Comparison of ENCODE assay signal across 37 cellular contexts in the genomic region with DNA sequence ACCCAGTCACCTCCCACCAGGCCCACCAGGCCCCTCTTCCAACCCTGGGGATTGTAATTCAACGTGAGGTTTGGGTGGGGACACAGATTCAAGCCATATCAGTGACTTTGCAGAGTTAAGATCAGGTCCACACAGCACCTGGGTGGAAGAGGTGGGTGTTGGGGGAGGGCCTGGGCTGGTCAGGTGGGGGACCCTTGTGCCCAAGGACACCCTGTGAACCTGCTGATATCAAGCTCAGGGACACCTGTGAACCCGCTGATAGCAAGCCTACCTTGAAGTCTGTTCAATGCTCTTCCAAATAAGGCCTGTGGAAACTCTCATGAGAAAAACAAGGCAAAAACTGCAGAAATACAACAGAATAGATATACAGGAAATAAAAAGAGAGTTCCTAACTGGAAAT. TPM values are rescaled to one million over a fixed set of nuclear protein-coding genes. Genes with fewer than 3 reads are reported as not detected.
"Had no signal": no experiment of that assay in that cellular context is flagged by ENCODE, and none has a peak within 500 bp of the region (broad histone marks: within the 10 kb centered on the region; RNA-seq: fewer than 3 reads in every experiment).

No MANE protein-coding gene starts in this region.

- H3K27ac ChIP-seq: KMS-11 had no signal

- H3K36me3 ChIP-seq: MG63 had no signal

- H3K4me3 ChIP-seq: MG63 had no signal

- H3K9me3 ChIP-seq: MG63 had no signal

- DNase-seq: Karpas-422, Kasumi-1, MG63, MM.1S, MV-4-11, NCI-H1048, NCI-H1092, NCI-H1092 treated with DMSO at 0.1 percent for 48 hours, NCI-H1105, NCI-H1105 treated with DMSO at 0.1 percent for 48 hours, NCI-H1417, NCI-H1417 treated with DMSO at 0.1 percent for 48 hours, NCI-H1436, NCI-H1436 treated with DMSO at 0.1 percent for 48 hours, NCI-H146, NCI-H1694, NCI-H1694 treated with DMSO at 0.1 percent for 48 hours, NCI-H187, NCI-H187 treated with DMSO at 0.1 percent for 48 hours, NCI-H1930, NCI-H2029, NCI-H2029 treated with DMSO at 0.1 percent for 48 hours, NCI-H2081, NCI-H2081 treated with DMSO at 0.1 percent for 48 hours, NCI-H2171, NCI-H2171 treated with DMSO at 0.1 percent for 48 hours, NCI-H2227 treated with DMSO at 0.1 percent for 48 hours, NCI-H226, NCI-H345, NCI-H446, NCI-H446 treated with DMSO at 0.1 percent for 48 hours, NCI-H510A, NCI-H510A treated with DMSO at 0.1 percent for 48 hours had no signal

- H3K27me3 ChIP-seq: MG63 had no signal

RNA-seq across cellular contexts. Expression of a gene that starts 19.9 kb away (rescaled TPM):
- total RNA-seq: LHCN-M2, M059J, MCF 10A had no signal
